Comparison of ENCODE assay signal across 8 cellular contexts in the genomic region with DNA sequence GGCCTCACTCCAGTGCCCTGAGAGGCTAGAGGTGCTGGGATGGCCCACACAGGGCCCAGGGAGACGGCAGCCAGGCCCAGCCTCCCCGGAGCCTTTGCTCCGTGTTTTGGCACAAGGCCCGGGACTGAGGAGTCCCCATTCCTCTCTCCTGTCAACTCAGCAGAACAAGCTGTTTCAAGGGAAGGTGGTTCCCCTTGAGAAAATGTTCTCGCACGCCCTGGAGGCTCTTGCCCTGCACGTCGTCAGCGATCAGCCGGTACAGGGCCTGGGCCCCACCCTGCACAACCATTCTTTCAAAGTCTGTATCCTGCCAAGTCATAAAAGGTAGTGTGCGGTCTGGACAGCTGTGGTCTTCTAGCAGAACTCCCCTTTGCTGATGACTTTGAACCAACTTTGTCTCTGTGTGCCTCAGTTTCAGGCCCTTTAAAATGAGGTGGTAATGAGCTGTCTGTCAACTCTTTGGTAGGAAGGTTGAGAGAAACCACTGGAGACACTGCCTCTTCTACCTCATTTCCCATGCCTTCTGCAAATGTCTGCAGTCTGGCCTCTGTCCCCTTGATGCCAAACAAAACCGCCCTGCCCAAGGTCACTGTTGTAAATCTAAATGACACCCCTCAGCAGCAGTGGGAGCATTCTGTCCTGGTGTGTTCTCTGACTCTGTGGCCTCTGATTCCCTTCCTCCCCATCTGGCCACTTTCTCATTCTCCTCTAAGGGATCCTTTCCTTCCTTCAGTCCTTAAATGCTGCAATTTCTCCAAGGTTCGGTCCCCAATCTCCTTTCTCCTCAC.
A peak's percentile ranks its signal among the peaks of the same experiment; 100 is the strongest.
DNase-seq lines count a peak whose midpoint lies in the region; ATAC-seq lines count a peak whose summit lies in the region.

No MANE protein-coding gene starts in this region.

- DNase-seq in activated T-cell treated with anti-CD3 and anti-CD28 coated beads for 24 hours (ENCODE audit: low read depth) = peak; percentile 25
- no peak for DNase-seq in activated T-cell treated with anti-CD3 and anti-CD28 coated beads for 4 hours
- peak; percentile 46 for DNase-seq in activated T-cell treated with anti-CD3 and anti-CD28 coated beads for 48 hours (ENCODE audit: low read depth)
- peak; percentile 16 for DNase-seq in hepatic stellate cell (ENCODE audit: low spot score)
- peak; percentile 67 for DNase-seq in stimulated activated CD8-positive, alpha-beta memory T cell treated with anti-CD3 and anti-CD28 coated beads, Interleukin-4, amount 100 ng/mL, for 48 hours
- no peak for DNase-seq in HT-29 (ENCODE audit: low spot score)
- no peak for DNase-seq in NCI-H510A (lab: John Stamatoyannopoulos, UW)

- peak; percentile 91 for ATAC-seq in HG03135 (IDR thresholded peaks at IDR 0.05; ENCODE audit: unreplicated experiment)

Comparison
In these comparisons a context has a peak if more than half of its experiments do, and no peak if none do; other contexts are left out.
1. DNase-seq: peak in activated T-cell treated with anti-CD3 and anti-CD28 coated beads for 24 hours (single experiment), activated T-cell treated with anti-CD3 and anti-CD28 coated beads for 48 hours (single experiment), hepatic stellate cell (single experiment) and stimulated activated CD8-positive, alpha-beta memory T cell treated with anti-CD3 and anti-CD28 coated beads, Interleukin-4, amount 100 ng/mL, for 48 hours (single experiment); none in activated T-cell treated with anti-CD3 and anti-CD28 coated beads for 4 hours (single experiment), HT-29 (single experiment) and NCI-H510A (single experiment).